Comparison of ENCODE assay signal across 1 cellular context in the genomic region with DNA sequence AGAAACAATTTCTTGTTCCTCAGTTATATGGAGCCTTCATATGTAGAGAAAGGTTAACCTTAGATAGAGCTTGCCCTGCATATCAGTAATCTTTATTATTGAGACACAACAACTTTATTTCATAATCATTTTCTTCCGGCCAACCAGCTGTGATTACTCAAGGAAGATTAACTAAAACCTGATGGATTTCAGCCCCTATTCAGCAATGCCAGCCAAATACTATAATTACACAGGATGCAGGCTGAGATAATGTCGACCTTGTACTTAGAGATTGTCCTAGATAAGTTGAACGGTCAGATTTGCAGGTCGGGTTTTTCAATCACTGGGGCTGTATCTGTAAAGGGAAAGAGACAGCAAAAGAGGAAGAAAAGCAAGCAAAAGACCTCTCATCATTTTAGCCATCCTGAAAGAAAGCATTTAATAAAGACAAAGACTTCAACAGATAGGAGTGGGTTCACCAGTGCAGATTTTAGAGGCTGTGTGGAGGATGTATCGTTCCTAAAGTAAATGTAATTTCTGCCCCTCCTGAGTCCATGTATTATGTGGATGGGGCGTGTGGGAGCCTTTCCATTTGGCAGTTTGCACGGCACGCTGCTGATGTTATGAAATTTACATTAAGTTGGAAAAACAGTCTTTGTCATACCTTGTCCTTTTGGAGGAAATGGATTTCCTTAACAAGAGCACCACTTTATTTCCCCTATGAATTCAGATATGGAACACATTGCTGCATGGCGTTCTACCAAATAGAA.
TF ChIP-seq lines count a peak whose summit lies in the region.

No MANE protein-coding gene starts in this region.

TF ChIP-seq in HepG2, 621 proteins besides CTCF, POLR2A, EP300 and RAD21 (continued from another document and continues in another):
- TF ChIP-seq, protein P1, sequence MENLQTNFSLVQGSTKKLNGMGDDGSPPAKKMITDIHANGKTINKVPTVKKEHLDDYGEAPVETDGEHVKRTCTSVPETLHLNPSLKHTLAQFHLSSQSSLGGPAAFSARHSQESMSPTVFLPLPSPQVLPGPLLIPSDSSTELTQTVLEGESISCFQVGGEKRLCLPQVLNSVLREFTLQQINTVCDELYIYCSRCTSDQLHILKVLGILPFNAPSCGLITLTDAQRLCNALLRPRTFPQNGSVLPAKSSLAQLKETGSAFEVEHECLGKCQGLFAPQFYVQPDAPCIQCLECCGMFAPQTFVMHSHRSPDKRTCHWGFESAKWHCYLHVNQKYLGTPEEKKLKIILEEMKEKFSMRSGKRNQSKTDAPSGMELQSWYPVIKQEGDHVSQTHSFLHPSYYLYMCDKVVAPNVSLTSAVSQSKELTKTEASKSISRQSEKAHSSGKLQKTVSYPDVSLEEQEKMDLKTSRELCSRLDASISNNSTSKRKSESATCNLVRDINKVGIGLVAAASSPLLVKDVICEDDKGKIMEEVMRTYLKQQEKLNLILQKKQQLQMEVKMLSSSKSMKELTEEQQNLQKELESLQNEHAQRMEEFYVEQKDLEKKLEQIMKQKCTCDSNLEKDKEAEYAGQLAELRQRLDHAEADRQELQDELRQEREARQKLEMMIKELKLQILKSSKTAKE (CRISPR knock-in tag; IDR thresholded peaks at IDR 0.05; ENCODE audit: borderline replicate concordance): peak; percentile 52; the same call in 1 of the 2 replicates
- TF ChIP-seq POLR2AphosphoS5 (IDR thresholded peaks at IDR 0.05; ENCODE audit: low read depth, low read length): no peak
- TF ChIP-seq MIER3 (CRISPR knock-in tag; IDR thresholded peaks at IDR 0.05; ENCODE audit: borderline replicate concordance): no peak
- TF ChIP-seq EHMT2 (IDR thresholded peaks at IDR 0.05; ENCODE audit: borderline replicate concordance, low read depth, low read length): no peak
- TF ChIP-seq HDAC2 (CRISPR knock-in tag; IDR thresholded peaks at IDR 0.05): peak; percentile 76
- peak; percentile 27; the same call in 1 of the 2 replicates for TF ChIP-seq ZNF747 (CRISPR knock-in tag; IDR thresholded peaks at IDR 0.05; ENCODE audit: borderline replicate concordance)
- no peak for TF ChIP-seq ZNF567 (CRISPR knock-in tag; IDR thresholded peaks at IDR 0.05; ENCODE audit: borderline replicate concordance)
- TF ChIP-seq NR2F1 (CRISPR knock-in tag; IDR thresholded peaks at IDR 0.05): no peak
- peak; percentile 21; the same call in 1 of the 2 replicates for TF ChIP-seq NR2C2 (CRISPR knock-in tag; IDR thresholded peaks at IDR 0.05; ENCODE audit: borderline replicate concordance)
- TF ChIP-seq ARID2 (CRISPR knock-in tag; IDR thresholded peaks at IDR 0.05; ENCODE audit: borderline replicate concordance): no peak
- no peak for TF ChIP-seq DNMT1 (CRISPR knock-in tag; IDR thresholded peaks at IDR 0.05)
- peak; percentile 47; the same call in 1 of the 2 replicates for TF ChIP-seq ELF3 (CRISPR knock-in tag; IDR thresholded peaks at IDR 0.05)
- TF ChIP-seq ETV6 (CRISPR knock-in tag; conservative IDR thresholded peaks at IDR 0.05): no peak
- TF ChIP-seq, protein P2, sequence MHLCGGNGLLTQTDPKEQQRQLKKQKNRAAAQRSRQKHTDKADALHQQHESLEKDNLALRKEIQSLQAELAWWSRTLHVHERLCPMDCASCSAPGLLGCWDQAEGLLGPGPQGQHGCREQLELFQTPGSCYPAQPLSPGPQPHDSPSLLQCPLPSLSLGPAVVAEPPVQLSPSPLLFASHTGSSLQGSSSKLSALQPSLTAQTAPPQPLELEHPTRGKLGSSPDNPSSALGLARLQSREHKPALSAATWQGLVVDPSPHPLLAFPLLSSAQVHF (CRISPR knock-in tag; IDR thresholded peaks at IDR 0.05): no peak
- no peak for TF ChIP-seq GTF3A (CRISPR knock-in tag; conservative IDR thresholded peaks at IDR 0.05)
- no peak for TF ChIP-seq ZNF879 (CRISPR knock-in tag; IDR thresholded peaks at IDR 0.05)
- no peak for TF ChIP-seq EEA1 (CRISPR knock-in tag; IDR thresholded peaks at IDR 0.05; ENCODE audit: borderline replicate concordance)
- TF ChIP-seq, protein P3, sequence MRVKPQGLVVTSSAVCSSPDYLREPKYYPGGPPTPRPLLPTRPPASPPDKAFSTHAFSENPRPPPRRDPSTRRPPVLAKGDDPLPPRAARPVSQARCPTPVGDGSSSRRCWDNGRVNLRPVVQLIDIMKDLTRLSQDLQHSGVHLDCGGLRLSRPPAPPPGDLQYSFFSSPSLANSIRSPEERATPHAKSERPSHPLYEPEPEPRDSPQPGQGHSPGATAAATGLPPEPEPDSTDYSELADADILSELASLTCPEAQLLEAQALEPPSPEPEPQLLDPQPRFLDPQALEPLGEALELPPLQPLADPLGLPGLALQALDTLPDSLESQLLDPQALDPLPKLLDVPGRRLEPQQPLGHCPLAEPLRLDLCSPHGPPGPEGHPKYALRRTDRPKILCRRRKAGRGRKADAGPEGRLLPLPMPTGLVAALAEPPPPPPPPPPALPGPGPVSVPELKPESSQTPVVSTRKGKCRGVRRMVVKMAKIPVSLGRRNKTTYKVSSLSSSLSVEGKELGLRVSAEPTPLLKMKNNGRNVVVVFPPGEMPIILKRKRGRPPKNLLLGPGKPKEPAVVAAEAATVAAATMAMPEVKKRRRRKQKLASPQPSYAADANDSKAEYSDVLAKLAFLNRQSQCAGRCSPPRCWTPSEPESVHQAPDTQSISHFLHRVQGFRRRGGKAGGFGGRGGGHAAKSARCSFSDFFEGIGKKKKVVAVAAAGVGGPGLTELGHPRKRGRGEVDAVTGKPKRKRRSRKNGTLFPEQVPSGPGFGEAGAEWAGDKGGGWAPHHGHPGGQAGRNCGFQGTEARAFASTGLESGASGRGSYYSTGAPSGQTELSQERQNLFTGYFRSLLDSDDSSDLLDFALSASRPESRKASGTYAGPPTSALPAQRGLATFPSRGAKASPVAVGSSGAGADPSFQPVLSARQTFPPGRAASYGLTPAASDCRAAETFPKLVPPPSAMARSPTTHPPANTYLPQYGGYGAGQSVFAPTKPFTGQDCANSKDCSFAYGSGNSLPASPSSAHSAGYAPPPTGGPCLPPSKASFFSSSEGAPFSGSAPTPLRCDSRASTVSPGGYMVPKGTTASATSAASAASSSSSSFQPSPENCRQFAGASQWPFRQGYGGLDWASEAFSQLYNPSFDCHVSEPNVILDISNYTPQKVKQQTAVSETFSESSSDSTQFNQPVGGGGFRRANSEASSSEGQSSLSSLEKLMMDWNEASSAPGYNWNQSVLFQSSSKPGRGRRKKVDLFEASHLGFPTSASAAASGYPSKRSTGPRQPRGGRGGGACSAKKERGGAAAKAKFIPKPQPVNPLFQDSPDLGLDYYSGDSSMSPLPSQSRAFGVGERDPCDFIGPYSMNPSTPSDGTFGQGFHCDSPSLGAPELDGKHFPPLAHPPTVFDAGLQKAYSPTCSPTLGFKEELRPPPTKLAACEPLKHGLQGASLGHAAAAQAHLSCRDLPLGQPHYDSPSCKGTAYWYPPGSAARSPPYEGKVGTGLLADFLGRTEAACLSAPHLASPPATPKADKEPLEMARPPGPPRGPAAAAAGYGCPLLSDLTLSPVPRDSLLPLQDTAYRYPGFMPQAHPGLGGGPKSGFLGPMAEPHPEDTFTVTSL (CRISPR knock-in tag; IDR thresholded peaks at IDR 0.05; ENCODE audit: borderline replicate concordance): peak; percentile 68; the same call in 1 of the 2 replicates
- no peak for TF ChIP-seq ZNF234 (CRISPR knock-in tag; conservative IDR thresholded peaks at IDR 0.05)
- TF ChIP-seq, protein P4, sequence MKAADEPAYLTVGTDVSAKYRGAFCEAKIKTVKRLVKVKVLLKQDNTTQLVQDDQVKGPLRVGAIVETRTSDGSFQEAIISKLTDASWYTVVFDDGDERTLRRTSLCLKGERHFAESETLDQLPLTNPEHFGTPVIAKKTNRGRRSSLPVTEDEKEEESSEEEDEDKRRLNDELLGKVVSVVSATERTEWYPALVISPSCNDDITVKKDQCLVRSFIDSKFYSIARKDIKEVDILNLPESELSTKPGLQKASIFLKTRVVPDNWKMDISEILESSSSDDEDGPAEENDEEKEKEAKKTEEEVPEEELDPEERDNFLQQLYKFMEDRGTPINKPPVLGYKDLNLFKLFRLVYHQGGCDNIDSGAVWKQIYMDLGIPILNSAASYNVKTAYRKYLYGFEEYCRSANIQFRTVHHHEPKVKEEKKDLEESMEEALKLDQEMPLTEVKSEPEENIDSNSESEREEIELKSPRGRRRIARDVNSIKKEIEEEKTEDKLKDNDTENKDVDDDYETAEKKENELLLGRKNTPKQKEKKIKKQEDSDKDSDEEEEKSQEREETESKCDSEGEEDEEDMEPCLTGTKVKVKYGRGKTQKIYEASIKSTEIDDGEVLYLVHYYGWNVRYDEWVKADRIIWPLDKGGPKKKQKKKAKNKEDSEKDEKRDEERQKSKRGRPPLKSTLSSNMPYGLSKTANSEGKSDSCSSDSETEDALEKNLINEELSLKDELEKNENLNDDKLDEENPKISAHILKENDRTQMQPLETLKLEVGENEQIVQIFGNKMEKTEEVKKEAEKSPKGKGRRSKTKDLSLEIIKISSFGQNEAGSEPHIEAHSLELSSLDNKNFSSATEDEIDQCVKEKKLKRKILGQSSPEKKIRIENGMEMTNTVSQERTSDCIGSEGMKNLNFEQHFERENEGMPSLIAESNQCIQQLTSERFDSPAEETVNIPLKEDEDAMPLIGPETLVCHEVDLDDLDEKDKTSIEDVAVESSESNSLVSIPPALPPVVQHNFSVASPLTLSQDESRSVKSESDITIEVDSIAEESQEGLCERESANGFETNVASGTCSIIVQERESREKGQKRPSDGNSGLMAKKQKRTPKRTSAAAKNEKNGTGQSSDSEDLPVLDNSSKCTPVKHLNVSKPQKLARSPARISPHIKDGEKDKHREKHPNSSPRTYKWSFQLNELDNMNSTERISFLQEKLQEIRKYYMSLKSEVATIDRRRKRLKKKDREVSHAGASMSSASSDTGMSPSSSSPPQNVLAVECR (CRISPR knock-in tag; IDR thresholded peaks at IDR 0.05; ENCODE audit: borderline replicate concordance): no peak
- TF ChIP-seq, protein P5, sequence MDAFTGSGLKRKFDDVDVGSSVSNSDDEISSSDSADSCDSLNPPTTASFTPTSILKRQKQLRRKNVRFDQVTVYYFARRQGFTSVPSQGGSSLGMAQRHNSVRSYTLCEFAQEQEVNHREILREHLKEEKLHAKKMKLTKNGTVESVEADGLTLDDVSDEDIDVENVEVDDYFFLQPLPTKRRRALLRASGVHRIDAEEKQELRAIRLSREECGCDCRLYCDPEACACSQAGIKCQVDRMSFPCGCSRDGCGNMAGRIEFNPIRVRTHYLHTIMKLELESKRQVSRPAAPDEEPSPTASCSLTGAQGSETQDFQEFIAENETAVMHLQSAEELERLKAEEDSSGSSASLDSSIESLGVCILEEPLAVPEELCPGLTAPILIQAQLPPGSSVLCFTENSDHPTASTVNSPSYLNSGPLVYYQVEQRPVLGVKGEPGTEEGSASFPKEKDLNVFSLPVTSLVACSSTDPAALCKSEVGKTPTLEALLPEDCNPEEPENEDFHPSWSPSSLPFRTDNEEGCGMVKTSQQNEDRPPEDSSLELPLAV (CRISPR knock-in tag; conservative IDR thresholded peaks at IDR 0.05; ENCODE audit: low read depth): no peak
- no peak for TF ChIP-seq ZKSCAN1 (IDR thresholded peaks at IDR 0.05; ENCODE audit: low read length)
- TF ChIP-seq KAT7 (CRISPR knock-in tag; IDR thresholded peaks at IDR 0.05; ENCODE audit: borderline replicate concordance): no peak
- no peak for TF ChIP-seq ZEB1 (IDR thresholded peaks at IDR 0.05; ENCODE audit: insufficient replicate concordance, low read depth)
- TF ChIP-seq, protein P6, sequence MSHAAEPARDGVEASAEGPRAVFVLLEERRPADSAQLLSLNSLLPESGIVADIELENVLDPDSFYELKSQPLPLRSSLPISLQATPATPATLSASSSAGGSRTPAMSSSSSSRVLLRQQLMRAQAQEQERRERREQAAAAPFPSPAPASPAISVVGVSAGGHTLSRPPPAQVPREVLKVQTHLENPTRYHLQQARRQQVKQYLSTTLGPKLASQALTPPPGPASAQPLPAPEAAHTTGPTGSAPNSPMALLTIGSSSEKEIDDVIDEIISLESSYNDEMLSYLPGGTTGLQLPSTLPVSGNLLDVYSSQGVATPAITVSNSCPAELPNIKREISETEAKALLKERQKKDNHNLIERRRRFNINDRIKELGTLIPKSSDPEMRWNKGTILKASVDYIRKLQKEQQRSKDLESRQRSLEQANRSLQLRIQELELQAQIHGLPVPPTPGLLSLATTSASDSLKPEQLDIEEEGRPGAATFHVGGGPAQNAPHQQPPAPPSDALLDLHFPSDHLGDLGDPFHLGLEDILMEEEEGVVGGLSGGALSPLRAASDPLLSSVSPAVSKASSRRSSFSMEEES (CRISPR knock-in tag; IDR thresholded peaks at IDR 0.05): 0 out of 2 replicates have a peak, but pooled peaks have one; percentile 33
- no peak for TF ChIP-seq JUNB (CRISPR knock-in tag; IDR thresholded peaks at IDR 0.05; ENCODE audit: borderline replicate concordance)
- TF ChIP-seq KDM5B (CRISPR knock-in tag; IDR thresholded peaks at IDR 0.05; ENCODE audit: borderline replicate concordance): no peak
- TF ChIP-seq, protein P7, sequence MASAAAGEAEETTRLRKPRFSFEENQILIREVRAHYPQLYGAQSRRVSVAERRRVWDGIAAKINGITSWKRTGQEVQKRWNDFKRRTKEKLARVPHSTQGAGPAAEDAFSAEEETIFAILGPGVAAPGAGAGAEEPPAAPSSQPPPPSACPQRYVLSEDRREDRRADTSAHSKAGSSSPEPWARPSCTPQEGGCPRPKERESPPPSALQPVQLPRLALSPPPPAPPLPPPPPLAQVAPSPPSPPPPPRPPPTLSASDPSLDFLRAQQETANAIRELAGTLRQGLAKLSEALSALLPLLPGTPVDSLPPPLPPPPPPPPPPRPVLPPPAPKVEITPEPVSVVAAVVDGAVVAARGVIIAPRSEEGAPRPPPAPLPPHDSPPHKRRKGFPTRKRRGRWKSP (CRISPR knock-in tag; IDR thresholded peaks at IDR 0.05): no peak
- TF ChIP-seq NCOA2 (CRISPR knock-in tag; IDR thresholded peaks at IDR 0.05): peak; percentile 78
- TF ChIP-seq, protein P8, sequence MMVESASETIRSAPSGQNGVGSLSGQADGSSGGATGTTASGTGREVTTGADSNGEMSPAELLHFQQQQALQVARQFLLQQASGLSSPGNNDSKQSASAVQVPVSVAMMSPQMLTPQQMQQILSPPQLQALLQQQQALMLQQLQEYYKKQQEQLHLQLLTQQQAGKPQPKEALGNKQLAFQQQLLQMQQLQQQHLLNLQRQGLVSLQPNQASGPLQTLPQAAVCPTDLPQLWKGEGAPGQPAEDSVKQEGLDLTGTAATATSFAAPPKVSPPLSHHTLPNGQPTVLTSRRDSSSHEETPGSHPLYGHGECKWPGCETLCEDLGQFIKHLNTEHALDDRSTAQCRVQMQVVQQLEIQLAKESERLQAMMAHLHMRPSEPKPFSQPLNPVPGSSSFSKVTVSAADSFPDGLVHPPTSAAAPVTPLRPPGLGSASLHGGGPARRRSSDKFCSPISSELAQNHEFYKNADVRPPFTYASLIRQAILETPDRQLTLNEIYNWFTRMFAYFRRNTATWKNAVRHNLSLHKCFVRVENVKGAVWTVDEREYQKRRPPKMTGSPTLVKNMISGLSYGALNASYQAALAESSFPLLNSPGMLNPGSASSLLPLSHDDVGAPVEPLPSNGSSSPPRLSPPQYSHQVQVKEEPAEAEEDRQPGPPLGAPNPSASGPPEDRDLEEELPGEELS (CRISPR knock-in tag; IDR thresholded peaks at IDR 0.05): peak; percentile 81
- TF ChIP-seq, protein P9, sequence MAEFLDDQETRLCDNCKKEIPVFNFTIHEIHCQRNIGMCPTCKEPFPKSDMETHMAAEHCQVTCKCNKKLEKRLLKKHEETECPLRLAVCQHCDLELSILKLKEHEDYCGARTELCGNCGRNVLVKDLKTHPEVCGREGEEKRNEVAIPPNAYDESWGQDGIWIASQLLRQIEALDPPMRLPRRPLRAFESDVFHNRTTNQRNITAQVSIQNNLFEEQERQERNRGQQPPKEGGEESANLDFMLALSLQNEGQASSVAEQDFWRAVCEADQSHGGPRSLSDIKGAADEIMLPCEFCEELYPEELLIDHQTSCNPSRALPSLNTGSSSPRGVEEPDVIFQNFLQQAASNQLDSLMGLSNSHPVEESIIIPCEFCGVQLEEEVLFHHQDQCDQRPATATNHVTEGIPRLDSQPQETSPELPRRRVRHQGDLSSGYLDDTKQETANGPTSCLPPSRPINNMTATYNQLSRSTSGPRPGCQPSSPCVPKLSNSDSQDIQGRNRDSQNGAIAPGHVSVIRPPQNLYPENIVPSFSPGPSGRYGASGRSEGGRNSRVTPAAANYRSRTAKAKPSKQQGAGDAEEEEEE (CRISPR knock-in tag; IDR thresholded peaks at IDR 0.05; ENCODE audit: borderline replicate concordance): no peak
- TF ChIP-seq MED8 (CRISPR knock-in tag; IDR thresholded peaks at IDR 0.05; ENCODE audit: insufficient replicate concordance): peak; percentile 23
